ENCODE assay signal across 34 cellular contexts in genomic region chr9:112529316-112529715, GRCh38. TPM values are rescaled to one million over a fixed set of nuclear protein-coding genes. Genes with fewer than 3 reads are reported as not detected.
DNase-seq lines count a peak whose midpoint lies in the region; ATAC-seq, FAIRE-seq and TF ChIP-seq lines count a peak whose summit lies in the region.
"Had no signal": no experiment of that assay in that cellular context is flagged by ENCODE, and none has a peak within 500 bp of the region (broad histone marks: within the 10 kb centered on the region; RNA-seq: fewer than 3 reads in every experiment).

No MANE protein-coding gene starts in this region.

- TF ChIP-seq EP300 in A549 (IDR thresholded peaks at IDR 0.05) (no peak), K562 (IDR thresholded peaks at IDR 0.05; ENCODE audit: low read length) (no peak)

- FAIRE-seq in A549 (lab: Jason Lieb, UNC) = no peak
- no peak for FAIRE-seq in K562 (lab: Jason Lieb, UNC)
- FAIRE-seq: A204.1, D721Med had no signal

- CTCF ChIA-PET in A549 (lab: Yijun Ruan, JAX) = interaction anchor here (0.6 kb wide), 1 partner anchor 262 kb away, joined by 3 read pairs; no protein-coding TSS in a partner anchor
- CTCF ChIA-PET in WTC11 (lab: Charles Lee) = no interaction called here
- CTCF ChIA-PET in K562 (lab: Yijun Ruan, JAX; ENCODE audit: low intra/inter-chr PET ratio) = no interaction called here
- CTCF ChIA-PET in HEK293T (lab: Yijun Ruan, JAX) = no interaction called here

- ATAC-seq in A549 = no peak
- ATAC-seq in WTC11 = no peak
- ATAC-seq in K562 = no peak
- ATAC-seq: CD8-positive, alpha-beta T cell had no signal

- peaks cover 25% of the 10 kb centered on the region for H3K4me1 Mint-ChIP-seq in WTC11
- H3K4me1 Mint-ChIP-seq: B cell had no signal

- H3K4me3 Mint-ChIP-seq in WTC11 = no peak overlapping the region
- H3K4me3 Mint-ChIP-seq: B cell; CD14-positive monocyte; CD4-positive, alpha-beta memory T cell; CD4-positive, alpha-beta T cell; CD4-positive, CD25-positive, alpha-beta regulatory T cell; CD8-positive, alpha-beta memory T cell; CD8-positive, alpha-beta T cell had no signal

- TF ChIP-seq RAD21 in A549 (conservative IDR thresholded peaks at IDR 0.05 in 1 of 2, IDR thresholded peaks at IDR 0.05 in 1 of 2) = no peak
- no peak for TF ChIP-seq RAD21 in K562 (CRISPR knock-in tag; conservative IDR thresholded peaks at IDR 0.05 in 1 of 2, IDR thresholded peaks at IDR 0.05 in 1 of 2)

- H3K27ac ChIP-seq in A549 (no peak overlapping the region), K562 (ENCODE audit: extremely low read depth, low read depth, low read length) (no peak overlapping the region), WERI-Rb-1 (no peak overlapping the region)
- H3K27ac ChIP-seq: 22Rv1; BLaER1; BLaER1 treated with 17β-estradiol and CSF1 and Interleukin-3, amounts not matched to agents 10 nM and 100 nM; C4-2B had no signal

- POLR2A ChIA-PET in A549 (lab: Yijun Ruan, JAX) (no interaction called here), WTC11 (lab: Charles Lee) (no interaction called here), K562 (lab: Yijun Ruan, JAX) (interaction anchor here (2.1 kb wide), 1 partner anchor 10 kb away, joined by 7 read pairs; no protein-coding TSS in a partner anchor), HEK293T (lab: Yijun Ruan, JAX) (no interaction called here)

- BruUV-seq in K562 (replicated peaks; lab: Mats Ljungman, UMichigan) = no TSS peak

- H2AFZ ChIP-seq in K562 (ENCODE audit: low read depth, low read length) = no peak overlapping the region

- H3K36me3 Mint-ChIP-seq in WTC11 = no peaks in the 10 kb centered on the region
- H3K36me3 Mint-ChIP-seq: CD4-positive, alpha-beta memory T cell; CD8-positive, alpha-beta T cell had no signal

- H3K36me3 ChIP-seq in K562 (ENCODE audit: control insufficient read depth, insufficient read depth, low read length) = no peaks in the 10 kb centered on the region
- peaks cover 7% of the 10 kb centered on the region; the same call in 1 of the 2 replicates for H3K36me3 ChIP-seq in WERI-Rb-1
- H3K36me3 ChIP-seq: BE2C had no signal

- H3K4me2 ChIP-seq in A549 (no peak overlapping the region), K562 (ENCODE audit: insufficient read depth, low read length) (no peak overlapping the region)
- H3K4me2 ChIP-seq: BLaER1; BLaER1 treated with 17β-estradiol and CSF1 and Interleukin-3, amounts not matched to agents 10 nM and 100 nM had no signal

- no peaks in the 10 kb centered on the region for H3K9me3 ChIP-seq in A549
- no peaks in the 10 kb centered on the region for H3K9me3 ChIP-seq in K562 (replicated peaks; ENCODE audit: control insufficient read depth, insufficient read depth, low read depth, low read length)
- no peaks in the 10 kb centered on the region for H3K9me3 ChIP-seq in WERI-Rb-1 (ENCODE audit: severe bottlenecking)
- H3K9me3 ChIP-seq: BE2C, Caco-2 had no signal

- no peaks in the 10 kb centered on the region for H4K20me1 ChIP-seq in K562 (replicated peaks; ENCODE audit: control insufficient read depth, insufficient read depth, low read length)

- 81% methylated on average over 2 of the region's 2 CpGs for WGBS in A549 (ENCODE audit: missing lambda C conversion rate)
- 74% methylated on average over 2 of the region's 2 CpGs for WGBS in K562 (ENCODE audit: insufficient coverage, low coverage, missing lambda C conversion rate)

- DNase-seq in A549 (ENCODE audit: low read depth in 1 of 2, low spot score in 1 of 2) (no peak), WTC11 (ENCODE audit: low spot score) (no peak), K562 (ENCODE audit: extremely low read depth in 1 of 4, low spot score in 3 of 4) (no peak), HEK293T (ENCODE audit: extremely low spot score) (no peak), WERI-Rb-1 (no peak)
- DNase-seq in activated CD8-positive, alpha-beta memory T cell treated with anti-CD3 and anti-CD28 coated beads, Interleukin-2, amount 50 U/mL, for 4 hours = no peak
- DNase-seq: 8988T; ACHN; AML-193; BE2C; C1 segment of cervical spinal cord; Caco-2; Calu3; CD4-positive, alpha-beta memory T cell; CD4-positive, alpha-beta T cell; CD4-positive, CD25-positive, alpha-beta regulatory T cell; CD8-positive, alpha-beta memory T cell; CD8-positive, alpha-beta T cell; COR-L47; DMS 273 treated with DMSO at 0.1 percent for 48 hours; DMS153; DMS53; DMS79; DMS79 treated with DMSO at 0.1 percent for 48 hours; DND-41; EL had no signal

- peaks cover 4% of the 10 kb centered on the region; the same call in 1 of the 2 replicates for H3K9me3 Mint-ChIP-seq in WTC11
- H3K9me3 Mint-ChIP-seq: CD4-positive, alpha-beta memory T cell; CD8-positive, alpha-beta memory T cell; CD8-positive, alpha-beta T cell had no signal

- no peaks in the 10 kb centered on the region for H3K27me3 Mint-ChIP-seq in WTC11 (ENCODE audit: low read depth)
- H3K27me3 Mint-ChIP-seq: B cell; CD4-positive, alpha-beta T cell; CD4-positive, CD25-positive, alpha-beta regulatory T cell; CD8-positive, alpha-beta memory T cell had no signal

- H3K79me2 ChIP-seq in K562 (ENCODE audit: control insufficient read depth, insufficient read depth, low read length) = peaks cover 23% of the 10 kb centered on the region

- intact Hi-C loops in K562 (cut with micrococcal nuclease) = loop anchor here (10.0 kb wide), 1 partner anchor 75 kb away; no protein-coding TSS in a partner anchor

- TF ChIP-seq POLR2A in A549 (IDR thresholded peaks at IDR 0.05; ENCODE audit: low read length) (no peak), K562 (conservative IDR thresholded peaks at IDR 0.05) (no peak)

- H3K9me1 ChIP-seq in K562 (ENCODE audit: control insufficient read depth, insufficient read depth, low read length) = no peaks in the 10 kb centered on the region

- in situ Hi-C loops in K562 (cut with MboI) = no loop called here

- peaks cover 16% of the 10 kb centered on the region; the same call in 2 of the 3 replicates for H3K4me1 ChIP-seq in A549
- H3K4me1 ChIP-seq in K562 (replicated peaks in 1 of 2; ENCODE audit: control insufficient read depth in 2 of 2, insufficient read depth in 2 of 2, low read length in 2 of 2) = no peaks in the 10 kb centered on the region
- H3K4me1 ChIP-seq: BE2C, BLaER1 had no signal

- H3K27ac Mint-ChIP-seq in WTC11 = 0 out of 2 replicates have a peak overlapping the region, but pooled peaks have one; percentile 3
- H3K27ac Mint-ChIP-seq: B cell; CD14-positive monocyte; CD4-positive, alpha-beta memory T cell; CD4-positive, alpha-beta T cell; CD4-positive, CD25-positive, alpha-beta regulatory T cell; CD8-positive, alpha-beta T cell had no signal

- H3K27me3 ChIP-seq in K562 (ENCODE audit: control insufficient read depth in 2 of 2, insufficient read depth in 2 of 2, low read length in 2 of 2) (no peaks in the 10 kb centered on the region), WERI-Rb-1 (ENCODE audit: insufficient read depth, low read depth, severe bottlenecking) (no peaks in the 10 kb centered on the region)
- H3K27me3 ChIP-seq: BE2C; BLaER1; BLaER1 treated with 17β-estradiol and CSF1 and Interleukin-3, amounts not matched to agents 10 nM and 100 nM had no signal

- no peak overlapping the region for H3K9ac ChIP-seq in K562 (ENCODE audit: insufficient read depth in 1 of 2, low read depth in 2 of 2, low read length in 2 of 2)
- H3K9ac ChIP-seq: BLaER1; BLaER1 treated with 17β-estradiol and CSF1 and Interleukin-3, amounts not matched to agents 10 nM and 100 nM had no signal

- no peak for TF ChIP-seq CTCF in A549 (IDR thresholded peaks at IDR 0.05)
- no peak for TF ChIP-seq CTCF in WTC11 (IDR thresholded peaks at IDR 0.05)
- TF ChIP-seq CTCF in K562 (IDR thresholded peaks at IDR 0.05 in 2 of 3, conservative IDR thresholded peaks at IDR 0.05 in 1 of 3; ENCODE audit: insufficient read depth in 2 of 3, low read depth in 1 of 3, low read length in 3 of 3) = no peak
- TF ChIP-seq CTCF in WERI-Rb-1 (IDR thresholded peaks at IDR 0.05; ENCODE audit: low read depth, low read length) = no peak

- no peak overlapping the region for H3K4me3 ChIP-seq in A549
- no peak overlapping the region for H3K4me3 ChIP-seq in K562
- no peak overlapping the region for H3K4me3 ChIP-seq in WERI-Rb-1 (ENCODE audit: low read depth, low read length)
- H3K4me3 ChIP-seq: BLaER1; BLaER1 treated with 17β-estradiol and CSF1 and Interleukin-3, amounts not matched to agents 10 nM and 100 nM had no signal

TF ChIP-seq in A549, 52 proteins besides CTCF, POLR2A, EP300 and RAD21 (continues in another document):
- no peak for TF ChIP-seq NPAS2 (CRISPR knock-in tag; IDR thresholded peaks at IDR 0.05; ENCODE audit: borderline replicate concordance)

TF ChIP-seq in WTC11, 78 proteins besides CTCF, POLR2A, EP300 and RAD21:
- TF ChIP-seq RELA (CRISPR knock-in tag; IDR thresholded peaks at IDR 0.05; ENCODE audit: borderline replicate concordance) (no peak), ETV6 (CRISPR knock-in tag; IDR thresholded peaks at IDR 0.05) (no peak)

TF ChIP-seq in K562, 482 proteins besides CTCF, POLR2A, EP300 and RAD21 (continues in another document):
- peak; percentile 60 for TF ChIP-seq ZNF316 (IDR thresholded peaks at IDR 0.05)

TF ChIP-seq in HEK293T, 16 proteins besides CTCF, POLR2A, EP300 and RAD21 (continues in another document):
- TF ChIP-seq FOXK2 (IDR thresholded peaks at IDR 0.05) (no peak), LEF1 (IDR thresholded peaks at IDR 0.05; ENCODE audit: borderline replicate concordance) (no peak), TARDBP (IDR thresholded peaks at IDR 0.05) (no peak)

RNA-seq across cellular contexts. Expression of gene KIAA1958, which starts 42.7 kb away (rescaled TPM):
- polyA plus RNA-seq in A549 (2011; rRNA removed) (3.7 and 6.7 TPM in 2 replicates), A549 (2017; fragmentation: RNase III; extraction: RNeasy Plus Mini Kit Qiagen cat#74134 plus additional on column Dnase treatment) (2.0 to 2.2 TPM (median 2.1 TPM) in 3 replicates), K562 (2011; rRNA removed) (10.5 and 13.2 TPM in 2 replicates), K562 (2014; fragmentation: Illumina TruSeq; extraction: Trizol) (11.6 and 12.8 TPM in 2 replicates), K562 (2014; fragmentation: Nextera tagmentation; extraction: Ambion mirVana) (1 to 10 TPM; 1.1 to 2.6 TPM), K562 (2014; rRNA removed) (5.2 and 5.9 TPM in 2 replicates)
- polyA plus RNA-seq in A549 (2012; cell fraction: cytosol; rRNA removed) = 2.0 and 2.6 TPM in 2 replicates
- 2.2 TPM in 2 replicates for polyA plus RNA-seq in A549 (2012; cell fraction: nucleus; rRNA removed)
- polyA minus RNA-seq in A549 (2011; rRNA and poly(A)+ RNA removed) = 50.1 and 57.8 TPM in 2 replicates
- total RNA-seq in WTC11 (2021) (41.0 to 43.6 TPM (median 42.7 TPM) in 3 replicates), K562 (2014; rRNA removed) (5.8 and 5.9 TPM in 2 replicates), K562 (2014; rRNA removed; fragmentation: Illumina TruSeq; extraction: Trizol) (10.2 and 10.8 TPM in 2 replicates), K562 (2015; rRNA removed; fragmentation: Illumina TruSeq; extraction: Trizol) (10.1 TPM in 2 replicates), K562 (2021) (14.4 and 16.0 TPM in 2 replicates)
- 49.8 and 66.2 TPM in 2 replicates for total RNA-seq in K562 (2011; cell fraction: chromatin; rRNA removed; ENCODE audit: low replicate concordance)
- total RNA-seq in K562 (2011; cell fraction: nucleolus; rRNA removed) = 22.5 and 29.5 TPM in 2 replicates
- 30.6 and 35.2 TPM in 2 replicates for total RNA-seq in K562 (2011; cell fraction: nucleoplasm; rRNA removed)
- 8.3 and 14.3 TPM in 2 replicates for polyA plus RNA-seq in K562 (2011; cell fraction: cytosol; rRNA removed)
- 17.4 and 19.9 TPM in 2 replicates for polyA plus RNA-seq in K562 (2011; cell fraction: nucleus; rRNA removed)
- polyA plus RNA-seq in K562 (2012) = 5.3 and 6.2 TPM in 2 replicates
- polyA minus RNA-seq in K562 (2011; rRNA and poly(A)+ RNA removed) = 52.8 and 56.9 TPM in 2 replicates
- 33.8 and 39.5 TPM in 2 replicates for polyA minus RNA-seq in K562 (2011; cell fraction: cytosol; rRNA and poly(A)+ RNA removed)
- polyA minus RNA-seq in K562 (2011; cell fraction: nucleus; rRNA and poly(A)+ RNA removed) = 24.6 and 45.3 TPM in 2 replicates
